ENCODE assay signal across 26 cellular contexts in genomic region chr6:142369266-142369665, GRCh38.
DNase-seq lines count a peak whose midpoint lies in the region; ATAC-seq, FAIRE-seq and TF ChIP-seq lines count a peak whose summit lies in the region.
"Had no signal": no experiment of that assay in that cellular context is flagged by ENCODE, and none has a peak within 500 bp of the region (broad histone marks: within the 10 kb centered on the region; RNA-seq: fewer than 3 reads in every experiment).

No MANE protein-coding gene starts in this region.

- no peaks in the 10 kb centered on the region for H3K9me3 Mint-ChIP-seq in activated CD8-positive, alpha-beta memory T cell treated with anti-CD3 and anti-CD28 coated beads, Interleukin-2, amount 10 ng/mL, durations not matched to agents 7 days and 5 days (ENCODE audit: low read depth)
- H3K9me3 Mint-ChIP-seq: CD4-positive, alpha-beta memory T cell; CD8-positive, alpha-beta memory T cell had no signal

- TF ChIP-seq CTCF in SK-N-SH (IDR thresholded peaks at IDR 0.05) (no peak), A549 (IDR thresholded peaks at IDR 0.05) (no peak), PC-3 (conservative IDR thresholded peaks at IDR 0.05; ENCODE audit: low read depth, low read length) (no peak)

- intact Hi-C loops in PC-3 (cut with micrococcal nuclease) = no loop called here

- no peak overlapping the region for H2AFZ ChIP-seq in SK-N-SH (ENCODE audit: low read depth)
- no peak overlapping the region for H2AFZ ChIP-seq in PC-3 (ENCODE audit: low read length)

- no peaks in the 10 kb centered on the region for H3K4me1 Mint-ChIP-seq in activated CD8-positive, alpha-beta memory T cell treated with anti-CD3 and anti-CD28 coated beads, Interleukin-2, amount 10 ng/mL, durations not matched to agents 7 days and 5 days
- H3K4me1 Mint-ChIP-seq: CD14-positive monocyte; CD4-positive, alpha-beta memory T cell; CD4-positive, CD25-positive, alpha-beta regulatory T cell; CD8-positive, alpha-beta memory T cell had no signal

- WGBS in SK-N-SH (ENCODE audit: low lambda C conversion rate) = 70% methylated on average over 1 of the region's 1 CpG
- WGBS in A549 (ENCODE audit: missing lambda C conversion rate) = 84% methylated on average over 1 of the region's 1 CpG

- peak overlapping the region; percentile 68; the same call in 1 of the 2 replicates for H3K9ac ChIP-seq in SK-N-SH
- H3K9ac ChIP-seq in PC-3 (ENCODE audit: low read length) = no peak overlapping the region
- H3K9ac ChIP-seq: BLaER1 had no signal

- H3F3A ChIP-seq in SK-N-SH (replicated peaks; ENCODE audit: insufficient read depth) = peaks cover 31% of the 10 kb centered on the region
- peaks cover 4% of the 10 kb centered on the region for H3F3A ChIP-seq in PC-3 (ENCODE audit: low read length, unreplicated experiment)

- H3K27ac ChIP-seq in SK-N-SH (ENCODE audit: low read depth in 2 of 2, low read length in 1 of 2) (peak overlapping the region; percentile 94 to 99), A549 (peak overlapping the region; percentile 69 to 72), PC-3 (ENCODE audit: low read length) (peak overlapping the region; percentile 100; the same call in 1 of the 2 replicates)
- H3K27ac ChIP-seq: 22Rv1, BLaER1 had no signal

- no peaks in the 10 kb centered on the region for H3K36me3 Mint-ChIP-seq in activated CD8-positive, alpha-beta memory T cell treated with anti-CD3 and anti-CD28 coated beads, Interleukin-2, amount 10 ng/mL, durations not matched to agents 7 days and 5 days
- H3K36me3 Mint-ChIP-seq: CD14-positive monocyte; CD4-positive, alpha-beta memory T cell; CD4-positive, CD25-positive, alpha-beta regulatory T cell; CD8-positive, alpha-beta memory T cell had no signal

- BruUV-seq in PC-3 (replicated peaks; lab: Mats Ljungman, UMichigan) = no TSS peak

- ATAC-seq in SK-N-SH treated with all-trans-retinoic acid at 6 μM for 48 hours (no peak), A549 (no peak), PC-3 (no peak)
- ATAC-seq in activated CD8-positive, alpha-beta memory T cell treated with anti-CD3 and anti-CD28 coated beads, Interleukin-2, amount 10 ng/mL, durations not matched to agents 7 days and 5 days = no peak
- ATAC-seq: GM12878 had no signal

- no peak for DNase-seq in SK-N-SH
- no peak for DNase-seq in A549 (ENCODE audit: low read depth in 1 of 2, low spot score in 1 of 2)
- DNase-seq in PC-3 = no peak
- no peak for DNase-seq in GOT3 (lab: John Stamatoyannopoulos, UW)
- DNase-seq in activated CD8-positive, alpha-beta memory T cell treated with anti-CD3 and anti-CD28 coated beads, Interleukin-2, amount 10 ng/mL, durations not matched to agents 7 days and 5 days = no peak
- DNase-seq: ACHN; BE2C; C1 segment of cervical spinal cord; CD4-positive, alpha-beta memory T cell; CD4-positive, CD25-positive, alpha-beta regulatory T cell; CD8-positive, alpha-beta memory T cell; COR-L47; DMS 273 treated with DMSO at 0.1 percent for 48 hours; DMS153; DMS53; DMS79; DND-41; EL; GDM1 had no signal

- H3K27ac Mint-ChIP-seq in activated CD8-positive, alpha-beta memory T cell treated with anti-CD3 and anti-CD28 coated beads, Interleukin-2, amount 10 ng/mL, durations not matched to agents 7 days and 5 days = no peak overlapping the region
- H3K27ac Mint-ChIP-seq: CD14-positive monocyte; CD4-positive, alpha-beta memory T cell; CD4-positive, CD25-positive, alpha-beta regulatory T cell; CD8-positive, alpha-beta memory T cell had no signal

- no peak for TF ChIP-seq POLR2A in A549 (IDR thresholded peaks at IDR 0.05; ENCODE audit: low read length)

- peaks cover 0 to 8% of the 10 kb centered on the region in 2 experiments; a peak in 1 of 4 replicates for H3K4me1 ChIP-seq in SK-N-SH (ENCODE audit: control insufficient read depth in 1 of 2, insufficient read depth in 2 of 2, low read depth in 1 of 2, low read length in 1 of 2)
- peaks cover 70% of the 10 kb centered on the region for H3K4me1 ChIP-seq in A549
- peaks cover 32% of the 10 kb centered on the region for H3K4me1 ChIP-seq in PC-3 (ENCODE audit: insufficient read depth, low read length)
- H3K4me1 ChIP-seq: BE2C, BLaER1 had no signal

- FAIRE-seq in A549 (lab: Jason Lieb, UNC) = no peak
- FAIRE-seq: GM12878, GM12892, GM18507 had no signal

- no peak overlapping the region for H3K4me3 Mint-ChIP-seq in activated CD8-positive, alpha-beta memory T cell treated with anti-CD3 and anti-CD28 coated beads, Interleukin-2, amount 10 ng/mL, durations not matched to agents 7 days and 5 days
- H3K4me3 Mint-ChIP-seq: CD14-positive monocyte; CD4-positive, alpha-beta memory T cell; CD4-positive, CD25-positive, alpha-beta regulatory T cell; CD8-positive, alpha-beta memory T cell had no signal

- TF ChIP-seq RAD21 in SK-N-SH (IDR thresholded peaks at IDR 0.05; ENCODE audit: low read length) (no peak), A549 (conservative IDR thresholded peaks at IDR 0.05 in 1 of 2, IDR thresholded peaks at IDR 0.05 in 1 of 2) (no peak)

- POLR2A ChIA-PET in SK-N-SH (lab: Yijun Ruan, JAX) (no interaction called here), A549 (lab: Yijun Ruan, JAX) (no interaction called here), PC-3 (lab: Charles Lee; ENCODE audit: unreplicated experiment) (no interaction called here)

- CTCF ChIA-PET in SK-N-SH (lab: Yijun Ruan, JAX) (no interaction called here), A549 (lab: Yijun Ruan, JAX) (no interaction called here), PC-3 (lab: Charles Lee) (no interaction called here)
- CTCF ChIA-PET in activated CD8-positive, alpha-beta memory T cell treated with anti-CD3 and anti-CD28 coated beads, Interleukin-2, amount 10 ng/mL, durations not matched to agents 7 days and 5 days (lab: Charles Lee) = no interaction called here

- H3K79me2 ChIP-seq in SK-N-SH (ENCODE audit: insufficient read depth) (peaks cover 96% of the 10 kb centered on the region), PC-3 (ENCODE audit: low read length) (peaks cover 83% of the 10 kb centered on the region)

- TF ChIP-seq EP300 in SK-N-SH (IDR thresholded peaks at IDR 0.05; ENCODE audit: borderline replicate concordance in 1 of 2, low read depth in 1 of 2, low read length in 1 of 2) (no peak), A549 (IDR thresholded peaks at IDR 0.05) (no peak)

- H3K9me2 ChIP-seq in SK-N-SH (no peaks in the 10 kb centered on the region), PC-3 (replicated peaks; ENCODE audit: low read length) (no peaks in the 10 kb centered on the region)

- H3K4me2 ChIP-seq in SK-N-SH (peak overlapping the region; percentile 19; the same call in 1 of the 2 replicates), A549 (peak overlapping the region; percentile 45), PC-3 (ENCODE audit: low read length) (no peak overlapping the region)
- H3K4me2 ChIP-seq: BLaER1 had no signal

- peaks cover 15% of the 10 kb centered on the region for H3K27me3 Mint-ChIP-seq in activated CD8-positive, alpha-beta memory T cell treated with anti-CD3 and anti-CD28 coated beads, Interleukin-2, amount 10 ng/mL, durations not matched to agents 7 days and 5 days

- H4K20me1 ChIP-seq in SK-N-SH (ENCODE audit: insufficient read depth) (no peaks in the 10 kb centered on the region), PC-3 (ENCODE audit: low read length) (no peaks in the 10 kb centered on the region)
- H4K20me1 ChIP-seq: BLaER1 had no signal

- H3K27me3 ChIP-seq in SK-N-SH (ENCODE audit: insufficient read depth) (no peaks in the 10 kb centered on the region), PC-3 (ENCODE audit: low read length) (no peaks in the 10 kb centered on the region)
- H3K27me3 ChIP-seq: BE2C, BLaER1 had no signal

- H3K9me3 ChIP-seq in SK-N-SH (no peaks in the 10 kb centered on the region), A549 (no peaks in the 10 kb centered on the region), PC-3 (ENCODE audit: low read length) (no peaks in the 10 kb centered on the region)
- H3K9me3 ChIP-seq: BE2C, BLaER1 had no signal

- peaks cover 8 to 14% of the 10 kb centered on the region in 2 experiments for H3K36me3 ChIP-seq in SK-N-SH (replicated peaks in 1 of 2; ENCODE audit: control insufficient read depth in 1 of 2, insufficient read depth in 2 of 2, low read length in 1 of 2)
- peaks cover 15% of the 10 kb centered on the region for H3K36me3 ChIP-seq in PC-3 (ENCODE audit: low read depth, low read length)
- H3K36me3 ChIP-seq: BE2C, BLaER1 had no signal

- peak overlapping the region in 1 of 2 experiments; percentile 36; a peak in 2 of 4 replicates for H3K4me3 ChIP-seq in SK-N-SH (ENCODE audit: low read depth in 2 of 2, low read length in 1 of 2)
- H3K4me3 ChIP-seq in A549 = peak overlapping the region; percentile 32; the same call in 1 of the 3 replicates
- H3K4me3 ChIP-seq in PC-3 (ENCODE audit: low read length) = no peak overlapping the region
- H3K4me3 ChIP-seq: BLaER1, GM12878 had no signal

TF ChIP-seq in SK-N-SH, 30 proteins besides CTCF, POLR2A, EP300 and RAD21 (continues in another document):
- TF ChIP-seq GATA2 (CRISPR knock-in tag; IDR thresholded peaks at IDR 0.05) (no peak), USF1 (IDR thresholded peaks at IDR 0.05; ENCODE audit: borderline replicate concordance, low read depth) (peak; percentile 32; the same call in 1 of the 2 replicates)

TF ChIP-seq in SK-N-SH treated with all-trans-retinoic acid at 6 μM for 48 hours, 23 proteins besides CTCF, POLR2A, EP300 and RAD21 (continues in another document):
- no peak for TF ChIP-seq ZNF70 (CRISPR knock-in tag; IDR thresholded peaks at IDR 0.05)
- TF ChIP-seq OSR1 (CRISPR knock-in tag; IDR thresholded peaks at IDR 0.05) = no peak
- no peak for TF ChIP-seq ZFP30 (CRISPR knock-in tag; IDR thresholded peaks at IDR 0.05)
- no peak for TF ChIP-seq ESRRG (CRISPR knock-in tag; IDR thresholded peaks at IDR 0.05)
- no peak for TF ChIP-seq PPARA (CRISPR knock-in tag; IDR thresholded peaks at IDR 0.05; ENCODE audit: borderline replicate concordance)
- TF ChIP-seq ZNF565 (CRISPR knock-in tag; conservative IDR thresholded peaks at IDR 0.05; ENCODE audit: low read depth) = no peak
- TF ChIP-seq RARB (CRISPR knock-in tag; IDR thresholded peaks at IDR 0.05) = no peak

TF ChIP-seq in A549, 52 proteins besides CTCF, POLR2A, EP300 and RAD21:
- peak; percentile 21; the same call in 1 of the 2 replicates for TF ChIP-seq USF2 (IDR thresholded peaks at IDR 0.05)
- TF ChIP-seq NFE2L2 (conservative IDR thresholded peaks at IDR 0.05; ENCODE audit: low read length) = no peak
- TF ChIP-seq EHMT2 (IDR thresholded peaks at IDR 0.05; ENCODE audit: low read depth) = no peak

Comparison
In these comparisons a context has a peak if more than half of its experiments do, and no peak if none do; other contexts are left out.
1. Of the 12 proteins assayed by ChIP-seq in both A549 and SK-N-SH: peak only in A549: USF2; only in SK-N-SH: none; in both: none; in neither: 11.